10 cellular contexts compared by ENCODE assay signal in genomic region chr17:14427914-14428639, GRCh38.
A peak's percentile ranks its signal among the peaks of the same experiment; 100 is the strongest.
DNase-seq lines count a peak whose midpoint lies in the region; ATAC-seq and TF ChIP-seq lines count a peak whose summit lies in the region.
"Had no signal": no experiment of that assay in that cellular context is flagged by ENCODE, and none has a peak within 500 bp of the region (broad histone marks: within the 10 kb centered on the region; RNA-seq: fewer than 3 reads in every experiment).

No MANE protein-coding gene starts in this region.

- no peak for TF ChIP-seq CTCF in left lung (IDR thresholded peaks at IDR 0.05)
- no peak for TF ChIP-seq CTCF in MCF 10A (IDR thresholded peaks at IDR 0.05; ENCODE audit: unreplicated experiment)

- no peaks in the 10 kb centered on the region for H3K9me3 Mint-ChIP-seq in MCF 10A (ENCODE audit: unreplicated experiment)

- ATAC-seq in left lung: peak; percentile 44
- ATAC-seq: A549 had no signal

- H3K27ac ChIP-seq in left lung: no peak overlapping the region
- H3K27ac ChIP-seq: A549 had no signal

- DNase-seq in activated gamma-delta T cell treated with Interleukin-2 at 50 U/mL for 16 hours (peak; percentile 65), activated gamma-delta T cell (lab: John Stamatoyannopoulos, UW) (no peak), left lung (no peak), NCI-H774 (lab: John Stamatoyannopoulos, UW) (no peak), HCEC 1CT (no peak), MCF 10A (ENCODE audit: unreplicated experiment) (no peak), anterior cingulate cortex (lab: John Stamatoyannopoulos, UW) (no peak)
- peak; percentile 41 for DNase-seq in activated CD4-positive, CD25-positive, alpha-beta regulatory T cell treated with anti-CD3 and anti-CD28 coated beads, Interleukin-2, amount 50 U/mL, for 72 hours
- DNase-seq: NCI-H1436 treated with DMSO at 0.1 percent for 48 hours had no signal

- H3K27ac Mint-ChIP-seq in MCF 10A (ENCODE audit: low read depth, unreplicated experiment): no peak overlapping the region

- no peak overlapping the region for H3K4me3 Mint-ChIP-seq in MCF 10A (ENCODE audit: unreplicated experiment)

- no TSS peak for BruUV-seq in MCF 10A (replicated peaks; lab: Mats Ljungman, UMichigan)

- no peaks in the 10 kb centered on the region for H3K36me3 ChIP-seq in left lung

- H3K9me3 ChIP-seq in left lung: no peaks in the 10 kb centered on the region

- POLR2A ChIA-PET in MCF 10A (lab: Yijun Ruan, JAX): interaction anchor here (1.3 kb wide), 1 partner anchor 685 kb away, joined by 3 read pairs; no protein-coding TSS in a partner anchor

- H3K27me3 ChIP-seq in left lung: no peaks in the 10 kb centered on the region

- H3K36me3 Mint-ChIP-seq in MCF 10A (ENCODE audit: insufficient read depth, unreplicated experiment): no peaks in the 10 kb centered on the region

- H3K4me3 ChIP-seq in left lung: no peak overlapping the region
- H3K4me3 ChIP-seq: A549 had no signal

- no peaks in the 10 kb centered on the region for H3K27me3 Mint-ChIP-seq in MCF 10A (ENCODE audit: insufficient read depth, unreplicated experiment)

- no peaks in the 10 kb centered on the region for H3K4me1 ChIP-seq in left lung
- H3K4me1 ChIP-seq: A549 had no signal

- H3K4me1 Mint-ChIP-seq in MCF 10A (ENCODE audit: insufficient read depth, unreplicated experiment): peaks cover 8% of the 10 kb centered on the region

- CTCF ChIA-PET in MCF 10A (lab: Yijun Ruan, JAX): interaction anchor here (0.6 kb wide), 1 partner anchor 417 kb away, joined by 3 read pairs; no protein-coding TSS in a partner anchor

- intact Hi-C loops in left lung (cut with DNase I) (no loop called here), MCF 10A (cut with micrococcal nuclease) (no loop called here)

Comparison
In these comparisons a context has a peak if more than half of its experiments do, and no peak if none do; other contexts are left out.
1. DNase-seq: peak in activated gamma-delta T cell treated with Interleukin-2 at 50 U/mL for 16 hours (single experiment) and activated CD4-positive, CD25-positive, alpha-beta regulatory T cell treated with anti-CD3 and anti-CD28 coated beads, Interleukin-2, amount 50 U/mL, for 72 hours (single experiment); none in activated gamma-delta T cell (single experiment), left lung (0 of 2), NCI-H774 (single experiment), HCEC 1CT (single experiment), MCF 10A (single experiment) and anterior cingulate cortex (0 of 58).